8 cellular contexts compared by ENCODE assay signal in the genomic region with DNA sequence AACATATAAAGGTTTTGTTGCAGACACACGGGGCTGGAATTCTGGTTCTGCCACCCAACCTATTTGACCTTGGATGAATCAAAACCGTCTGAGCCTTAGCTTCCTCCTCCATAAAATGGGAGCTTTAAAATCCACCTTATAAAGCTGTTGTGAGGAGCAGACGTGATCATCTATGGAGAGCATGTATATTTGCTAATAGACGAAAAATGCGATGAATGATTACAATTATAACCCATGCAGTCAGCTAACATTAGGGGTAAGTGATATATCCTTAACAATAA. TPM values are rescaled to one million over a fixed set of nuclear protein-coding genes. Genes with fewer than 3 reads are reported as not detected.
A peak's percentile ranks its signal among the peaks of the same experiment; 100 is the strongest.
DNase-seq lines count a peak whose midpoint lies in the region; TF ChIP-seq lines count a peak whose summit lies in the region.

No MANE protein-coding gene starts in this region.

- no peak for TF ChIP-seq CTCF in neutrophil (IDR thresholded peaks at IDR 0.05)

- H3K9me3 Mint-ChIP-seq in CD8-positive, alpha-beta memory T cell = no peaks in the 10 kb centered on the region

- 42 to 67% methylated on average over 3 of the region's 5 CpGs for WGBS in ectodermal cell, 2 experiments

- H3K27ac Mint-ChIP-seq in CD8-positive, alpha-beta memory T cell = peak overlapping the region; percentile 91 to 99 (median 96)

- CTCF ChIA-PET in CD8-positive, alpha-beta memory T cell (lab: Charles Lee) = interaction anchor here (1.0 to 3.1 kb wide), 8 partner anchors 12 to 123 kb away, joined by 3 to 16 read pairs (median 3); a partner anchor contains a TSS

- H3K4me1 Mint-ChIP-seq in CD8-positive, alpha-beta memory T cell = peaks cover 24 to 39% (median 39%) of the 10 kb centered on the region in 3 donors

- H3K36me3 Mint-ChIP-seq in CD8-positive, alpha-beta memory T cell = peaks cover 0 to 15% (median 2%) of the 10 kb centered on the region in 3 donors

- H3K27ac ChIP-seq in CD8-positive, alpha-beta memory T cell (ENCODE audit: low read depth, low read length) = peak overlapping the region; percentile 99
- H3K27ac ChIP-seq in ectodermal cell (ENCODE audit: insufficient read depth, low read depth, low read length, poor library complexity, severe bottlenecking) = no peak overlapping the region
- no peak overlapping the region for H3K27ac ChIP-seq in neutrophil

- peaks cover 38% of the 10 kb centered on the region for H3K4me1 ChIP-seq in CD8-positive, alpha-beta memory T cell (ENCODE audit: insufficient read depth, low read length)
- H3K4me1 ChIP-seq in ectodermal cell (ENCODE audit: control insufficient read depth, insufficient read depth, low read length) (no peaks in the 10 kb centered on the region), neutrophil (ENCODE audit: control insufficient read depth in 1 of 2, insufficient read depth in 1 of 2, low read depth in 1 of 2, low read length in 1 of 2) (peaks cover 40 to 42% of the 10 kb centered on the region in 2 experiments)

- DNase-seq in CD8-positive, alpha-beta memory T cell = no peak
- DNase-seq in NCI-H748 treated with DMSO at 0.1 percent for 48 hours (lab: John Stamatoyannopoulos, UW) (peak; percentile 59), NCI-H1694 (lab: John Stamatoyannopoulos, UW) (no peak), inferior parietal cortex (ENCODE audit: extremely low spot score) (no peak), SK-N-DZ (ENCODE audit: low spot score) (no peak)
- no peak for DNase-seq in activated CD8-positive, alpha-beta memory T cell treated with anti-CD3 and anti-CD28 coated beads for 24 hours

- H3K4me3 Mint-ChIP-seq in CD8-positive, alpha-beta memory T cell = peak overlapping the region; percentile 85 to 98 (median 91)

- H3K27me3 ChIP-seq in CD8-positive, alpha-beta memory T cell (ENCODE audit: insufficient read depth, low read length, poor library complexity, severe bottlenecking) = no peaks in the 10 kb centered on the region
- H3K27me3 ChIP-seq in ectodermal cell (ENCODE audit: control insufficient read depth, insufficient read depth, low read length, poor library complexity, severe bottlenecking) (no peaks in the 10 kb centered on the region), neutrophil (no peaks in the 10 kb centered on the region)

- POLR2A ChIA-PET in CD8-positive, alpha-beta memory T cell (lab: Charles Lee) = interaction anchor here (0.5 to 2.7 kb wide), 10 partner anchors 18 to 1387 kb away, joined by 3 to 40 read pairs (median 3); a partner anchor contains a TSS

- H3K27me3 Mint-ChIP-seq in CD8-positive, alpha-beta memory T cell = peaks cover 0 to 4% of the 10 kb centered on the region in 2 donors

- peak overlapping the region; percentile 95 for H3K4me3 ChIP-seq in CD8-positive, alpha-beta memory T cell (ENCODE audit: low read length)
- H3K4me3 ChIP-seq in ectodermal cell (ENCODE audit: insufficient read depth, low read depth, low read length) (peak overlapping the region; percentile 92), neutrophil (ENCODE audit: low read depth in 1 of 2, low read length in 1 of 2) (peak overlapping the region; percentile 85 to 94)

- no peaks in the 10 kb centered on the region for H3K36me3 ChIP-seq in CD8-positive, alpha-beta memory T cell (ENCODE audit: insufficient read depth, low read length)
- H3K36me3 ChIP-seq in ectodermal cell (ENCODE audit: control insufficient read depth, insufficient read depth, low read length) = no peaks in the 10 kb centered on the region
- no peaks in the 10 kb centered on the region for H3K36me3 ChIP-seq in neutrophil

- H3K9me3 ChIP-seq in CD8-positive, alpha-beta memory T cell (ENCODE audit: low read length) = no peaks in the 10 kb centered on the region
- H3K9me3 ChIP-seq in ectodermal cell (ENCODE audit: control insufficient read depth, low read length) = no peaks in the 10 kb centered on the region
- no peaks in the 10 kb centered on the region for H3K9me3 ChIP-seq in neutrophil

RNA-seq across cellular contexts. Expression of a gene that starts 0.6 kb away (rescaled TPM):
- total RNA-seq in CD8-positive, alpha-beta memory T cell = 100 to 1,000 TPM in 1 of 2 experiments, 10 to 100 TPM in 1; 97.4 to 104 TPM
- polyA plus RNA-seq in CD8-positive, alpha-beta memory T cell = 4.3 TPM
- 74.8 TPM for polyA plus RNA-seq in ectodermal cell (2013, experiment 1 of 4)
- 81.3 TPM for polyA plus RNA-seq in ectodermal cell (2013, experiment 2 of 4)
- polyA plus RNA-seq in ectodermal cell (2013, experiment 3 of 4) = 53.9 TPM
- polyA plus RNA-seq in ectodermal cell (2013, experiment 4 of 4) = 60.4 TPM
- 28.7 and 35.6 TPM in 2 replicates for polyA plus RNA-seq in SK-N-DZ (2014; cell fraction: cytosol; rRNA removed)
- 26.8 and 39.9 TPM in 2 replicates for polyA plus RNA-seq in SK-N-DZ (2014; cell fraction: nucleus; rRNA removed)
